ENCODE assay signal across 1 cellular context in genomic region chr4:98969813-98970212, GRCh38.
TF ChIP-seq lines count a peak whose summit lies in the region.

No MANE protein-coding gene starts in this region.

TF ChIP-seq in H1, 55 proteins besides CTCF, POLR2A, EP300 and RAD21 (continued from another document):
- TF ChIP-seq, protein P1, sequence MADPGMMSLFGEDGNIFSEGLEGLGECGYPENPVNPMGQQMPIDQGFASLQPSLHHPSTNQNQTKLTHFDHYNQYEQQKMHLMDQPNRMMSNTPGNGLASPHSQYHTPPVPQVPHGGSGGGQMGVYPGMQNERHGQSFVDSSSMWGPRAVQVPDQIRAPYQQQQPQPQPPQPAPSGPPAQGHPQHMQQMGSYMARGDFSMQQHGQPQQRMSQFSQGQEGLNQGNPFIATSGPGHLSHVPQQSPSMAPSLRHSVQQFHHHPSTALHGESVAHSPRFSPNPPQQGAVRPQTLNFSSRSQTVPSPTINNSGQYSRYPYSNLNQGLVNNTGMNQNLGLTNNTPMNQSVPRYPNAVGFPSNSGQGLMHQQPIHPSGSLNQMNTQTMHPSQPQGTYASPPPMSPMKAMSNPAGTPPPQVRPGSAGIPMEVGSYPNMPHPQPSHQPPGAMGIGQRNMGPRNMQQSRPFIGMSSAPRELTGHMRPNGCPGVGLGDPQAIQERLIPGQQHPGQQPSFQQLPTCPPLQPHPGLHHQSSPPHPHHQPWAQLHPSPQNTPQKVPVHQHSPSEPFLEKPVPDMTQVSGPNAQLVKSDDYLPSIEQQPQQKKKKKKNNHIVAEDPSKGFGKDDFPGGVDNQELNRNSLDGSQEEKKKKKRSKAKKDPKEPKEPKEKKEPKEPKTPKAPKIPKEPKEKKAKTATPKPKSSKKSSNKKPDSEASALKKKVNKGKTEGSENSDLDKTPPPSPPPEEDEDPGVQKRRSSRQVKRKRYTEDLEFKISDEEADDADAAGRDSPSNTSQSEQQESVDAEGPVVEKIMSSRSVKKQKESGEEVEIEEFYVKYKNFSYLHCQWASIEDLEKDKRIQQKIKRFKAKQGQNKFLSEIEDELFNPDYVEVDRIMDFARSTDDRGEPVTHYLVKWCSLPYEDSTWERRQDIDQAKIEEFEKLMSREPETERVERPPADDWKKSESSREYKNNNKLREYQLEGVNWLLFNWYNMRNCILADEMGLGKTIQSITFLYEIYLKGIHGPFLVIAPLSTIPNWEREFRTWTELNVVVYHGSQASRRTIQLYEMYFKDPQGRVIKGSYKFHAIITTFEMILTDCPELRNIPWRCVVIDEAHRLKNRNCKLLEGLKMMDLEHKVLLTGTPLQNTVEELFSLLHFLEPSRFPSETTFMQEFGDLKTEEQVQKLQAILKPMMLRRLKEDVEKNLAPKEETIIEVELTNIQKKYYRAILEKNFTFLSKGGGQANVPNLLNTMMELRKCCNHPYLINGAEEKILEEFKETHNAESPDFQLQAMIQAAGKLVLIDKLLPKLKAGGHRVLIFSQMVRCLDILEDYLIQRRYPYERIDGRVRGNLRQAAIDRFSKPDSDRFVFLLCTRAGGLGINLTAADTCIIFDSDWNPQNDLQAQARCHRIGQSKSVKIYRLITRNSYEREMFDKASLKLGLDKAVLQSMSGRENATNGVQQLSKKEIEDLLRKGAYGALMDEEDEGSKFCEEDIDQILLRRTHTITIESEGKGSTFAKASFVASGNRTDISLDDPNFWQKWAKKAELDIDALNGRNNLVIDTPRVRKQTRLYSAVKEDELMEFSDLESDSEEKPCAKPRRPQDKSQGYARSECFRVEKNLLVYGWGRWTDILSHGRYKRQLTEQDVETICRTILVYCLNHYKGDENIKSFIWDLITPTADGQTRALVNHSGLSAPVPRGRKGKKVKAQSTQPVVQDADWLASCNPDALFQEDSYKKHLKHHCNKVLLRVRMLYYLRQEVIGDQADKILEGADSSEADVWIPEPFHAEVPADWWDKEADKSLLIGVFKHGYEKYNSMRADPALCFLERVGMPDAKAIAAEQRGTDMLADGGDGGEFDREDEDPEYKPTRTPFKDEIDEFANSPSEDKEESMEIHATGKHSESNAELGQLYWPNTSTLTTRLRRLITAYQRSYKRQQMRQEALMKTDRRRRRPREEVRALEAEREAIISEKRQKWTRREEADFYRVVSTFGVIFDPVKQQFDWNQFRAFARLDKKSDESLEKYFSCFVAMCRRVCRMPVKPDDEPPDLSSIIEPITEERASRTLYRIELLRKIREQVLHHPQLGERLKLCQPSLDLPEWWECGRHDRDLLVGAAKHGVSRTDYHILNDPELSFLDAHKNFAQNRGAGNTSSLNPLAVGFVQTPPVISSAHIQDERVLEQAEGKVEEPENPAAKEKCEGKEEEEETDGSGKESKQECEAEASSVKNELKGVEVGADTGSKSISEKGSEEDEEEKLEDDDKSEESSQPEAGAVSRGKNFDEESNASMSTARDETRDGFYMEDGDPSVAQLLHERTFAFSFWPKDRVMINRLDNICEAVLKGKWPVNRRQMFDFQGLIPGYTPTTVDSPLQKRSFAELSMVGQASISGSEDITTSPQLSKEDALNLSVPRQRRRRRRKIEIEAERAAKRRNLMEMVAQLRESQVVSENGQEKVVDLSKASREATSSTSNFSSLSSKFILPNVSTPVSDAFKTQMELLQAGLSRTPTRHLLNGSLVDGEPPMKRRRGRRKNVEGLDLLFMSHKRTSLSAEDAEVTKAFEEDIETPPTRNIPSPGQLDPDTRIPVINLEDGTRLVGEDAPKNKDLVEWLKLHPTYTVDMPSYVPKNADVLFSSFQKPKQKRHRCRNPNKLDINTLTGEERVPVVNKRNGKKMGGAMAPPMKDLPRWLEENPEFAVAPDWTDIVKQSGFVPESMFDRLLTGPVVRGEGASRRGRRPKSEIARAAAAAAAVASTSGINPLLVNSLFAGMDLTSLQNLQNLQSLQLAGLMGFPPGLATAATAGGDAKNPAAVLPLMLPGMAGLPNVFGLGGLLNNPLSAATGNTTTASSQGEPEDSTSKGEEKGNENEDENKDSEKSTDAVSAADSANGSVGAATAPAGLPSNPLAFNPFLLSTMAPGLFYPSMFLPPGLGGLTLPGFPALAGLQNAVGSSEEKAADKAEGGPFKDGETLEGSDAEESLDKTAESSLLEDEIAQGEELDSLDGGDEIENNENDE (IDR thresholded peaks at IDR 0.05; ENCODE audit: insufficient replicate concordance, low read length): no peak
- no peak for TF ChIP-seq GTF2F1 (IDR thresholded peaks at IDR 0.05; ENCODE audit: borderline replicate concordance, low read depth, low read length)
TF ChIP-seq in H1: peak in this region for 0.
